25 cellular contexts compared by ENCODE assay signal in the genomic region with DNA sequence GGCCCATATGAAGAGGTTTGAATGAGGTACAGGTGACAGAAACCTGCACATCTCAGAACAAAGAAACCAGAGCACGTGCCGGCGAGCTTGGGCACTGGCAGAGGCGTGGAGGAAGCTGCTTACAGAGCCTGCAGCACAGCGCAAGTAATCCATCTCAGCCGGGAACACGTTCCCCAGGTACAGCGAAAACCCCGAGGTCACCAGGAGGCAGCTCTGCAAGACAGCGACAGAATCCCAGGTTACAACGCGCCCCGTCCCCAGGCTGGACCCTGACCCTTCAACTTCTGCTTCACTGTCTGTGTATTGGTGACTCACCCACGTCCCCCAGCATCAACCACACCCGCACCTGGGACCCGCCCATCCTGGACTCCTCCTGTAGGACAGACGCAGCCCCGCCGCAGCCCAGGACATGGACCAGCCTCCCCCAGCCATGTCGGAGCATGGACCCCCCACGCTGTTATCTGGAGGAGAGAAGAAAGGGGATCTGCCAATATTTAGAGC. TPM values are rescaled to one million over a fixed set of nuclear protein-coding genes. Genes with fewer than 3 reads are reported as not detected.
DNase-seq lines count a peak whose midpoint lies in the region; ATAC-seq and TF ChIP-seq lines count a peak whose summit lies in the region.
"Had no signal": no experiment of that assay in that cellular context is flagged by ENCODE, and none has a peak within 500 bp of the region (broad histone marks: within the 10 kb centered on the region; RNA-seq: fewer than 3 reads in every experiment).

No MANE protein-coding gene starts in this region.

- POLR2A ChIA-PET in MCF 10A (lab: Yijun Ruan, JAX), result interaction anchor here (0.5 to 0.8 kb wide), 4 partner anchors 15 to 203 kb away, joined by 3 to 4 read pairs (median 3); no protein-coding TSS in a partner anchor

- H3K27me3 ChIP-seq in breast epithelium, result peaks cover 0 to 50% of the 10 kb centered on the region in 2 donors
- no peaks in the 10 kb centered on the region for H3K27me3 ChIP-seq in RWPE2 (ENCODE audit: insufficient read depth, poor library complexity, severe bottlenecking)
- H3K27me3 ChIP-seq in WERI-Rb-1 (ENCODE audit: insufficient read depth, low read depth, severe bottlenecking), result no peaks in the 10 kb centered on the region
- peaks cover 10% of the 10 kb centered on the region for H3K27me3 ChIP-seq in left ventricle myocardium inferior (ENCODE audit: low read depth)
- H3K27me3 ChIP-seq: MG63, SJSA1 had no signal

- CTCF ChIA-PET in MCF 10A (lab: Yijun Ruan, JAX), result interaction anchor here (0.5 kb wide), 1 partner anchor 64 kb away, joined by 4 read pairs; no protein-coding TSS in a partner anchor

- H3K4me3 Mint-ChIP-seq in MCF 10A (ENCODE audit: unreplicated experiment) (peak overlapping the region; percentile 55), type B pancreatic cell (peak overlapping the region; percentile 17)
- H3K4me3 Mint-ChIP-seq: activated naive CD4-positive, alpha-beta T cell treated with anti-CD3 and anti-CD28 coated beads for 36 hours; nephron; stimulated activated memory B cell treated with anti-CD40 and anti-IgM and Interleukin-4, amounts not matched to agents 10 μg/mL and 1 μg/mL and 100 μg/mL, for 72 hours had no signal

- H3K36me3 Mint-ChIP-seq in MCF 10A (ENCODE audit: insufficient read depth, unreplicated experiment), result no peaks in the 10 kb centered on the region
- no peaks in the 10 kb centered on the region for H3K36me3 Mint-ChIP-seq in type B pancreatic cell

- H3K4me1 Mint-ChIP-seq in MCF 10A (ENCODE audit: insufficient read depth, unreplicated experiment) (peaks cover 8% of the 10 kb centered on the region), type B pancreatic cell (ENCODE audit: unreplicated experiment) (peaks cover 12% of the 10 kb centered on the region)

- ATAC-seq in RWPE2 (ENCODE audit: low read depth) (peak; percentile 72), HG02678 (IDR thresholded peaks at IDR 0.05; ENCODE audit: unreplicated experiment) (no peak)
- ATAC-seq: gastroesophageal sphincter; stimulated activated memory B cell treated with anti-CD40 and anti-IgM and Interleukin-4, amounts not matched to agents 10 μg/mL and 1 μg/mL and 100 μg/mL, for 72 hours had no signal

- no peaks in the 10 kb centered on the region for H3K4me1 ChIP-seq in breast epithelium
- peaks cover 10% of the 10 kb centered on the region for H3K4me1 ChIP-seq in RWPE2 (ENCODE audit: insufficient read depth, poor library complexity, severe bottlenecking)
- no peaks in the 10 kb centered on the region for H3K4me1 ChIP-seq in left ventricle myocardium inferior
- H3K4me1 ChIP-seq: gastroesophageal sphincter, SJSA1, tibial artery had no signal

- H3K27ac Mint-ChIP-seq in MCF 10A (ENCODE audit: low read depth, unreplicated experiment), result peak overlapping the region; percentile 10
- peak overlapping the region; percentile 41 for H3K27ac Mint-ChIP-seq in type B pancreatic cell
- H3K27ac Mint-ChIP-seq: activated naive CD4-positive, alpha-beta T cell treated with anti-CD3 and anti-CD28 coated beads for 36 hours; nephron; stimulated activated memory B cell treated with anti-CD40 and anti-IgM and Interleukin-4, amounts not matched to agents 10 μg/mL and 1 μg/mL and 100 μg/mL, for 72 hours had no signal

- TF ChIP-seq CTCF in MCF 10A (IDR thresholded peaks at IDR 0.05; ENCODE audit: unreplicated experiment) (no peak), breast epithelium (IDR thresholded peaks at IDR 0.05) (no peak), RWPE2 (IDR thresholded peaks at IDR 0.05; ENCODE audit: poor library complexity, severe bottlenecking) (no peak), type B pancreatic cell (conservative IDR thresholded peaks at IDR 0.05) (no peak), WERI-Rb-1 (IDR thresholded peaks at IDR 0.05; ENCODE audit: low read depth, low read length) (no peak), left ventricle myocardium inferior (IDR thresholded peaks at IDR 0.05; ENCODE audit: borderline replicate concordance) (no peak)

- H3K27me3 Mint-ChIP-seq in MCF 10A (ENCODE audit: insufficient read depth, unreplicated experiment) (no peaks in the 10 kb centered on the region), type B pancreatic cell (peaks cover 13% of the 10 kb centered on the region)

- DNase-seq in MCF 10A (ENCODE audit: unreplicated experiment) (peak; percentile 38), breast epithelium (ENCODE audit: low spot score in 2 of 2) (no peak), RWPE2 (ENCODE audit: low spot score) (no peak), islet precursor cell (peak; percentile 74), type B pancreatic cell (ENCODE audit: extremely low spot score, unreplicated experiment) (no peak), WERI-Rb-1 (no peak), left ventricle myocardium inferior (no peak)
- DNase-seq: activated CD4-positive, alpha-beta T cell treated with anti-CD3 and anti-CD28 coated beads for 4 hours; activated CD8-positive, alpha-beta memory T cell treated with anti-CD3 and anti-CD28 coated beads, Interleukin-2, amount 50 U/mL, for 48 hours; activated naive CD4-positive, alpha-beta T cell treated with anti-CD3 and anti-CD28 coated beads for 36 hours; C1 segment of cervical spinal cord; cortex of kidney; DMS79; MG63; NCI-H187 treated with DMSO at 0.1 percent for 48 hours; NCI-H510A treated with DMSO at 0.1 percent for 48 hours; tibial artery had no signal

- H3K36me3 ChIP-seq in breast epithelium (no peaks in the 10 kb centered on the region), RWPE2 (ENCODE audit: low read depth) (no peaks in the 10 kb centered on the region), WERI-Rb-1 (no peaks in the 10 kb centered on the region), left ventricle myocardium inferior (no peaks in the 10 kb centered on the region)
- H3K36me3 ChIP-seq: gastroesophageal sphincter, MG63, SJSA1, tibial artery had no signal

- no peak for TF ChIP-seq POLR2A in breast epithelium (IDR thresholded peaks at IDR 0.05)

- no peaks in the 10 kb centered on the region for H3K9me3 ChIP-seq in breast epithelium
- H3K9me3 ChIP-seq in RWPE2 (ENCODE audit: severe bottlenecking), result no peaks in the 10 kb centered on the region
- H3K9me3 ChIP-seq in WERI-Rb-1 (ENCODE audit: severe bottlenecking), result no peaks in the 10 kb centered on the region
- no peaks in the 10 kb centered on the region for H3K9me3 ChIP-seq in left ventricle myocardium inferior (replicated peaks)
- H3K9me3 ChIP-seq: gastroesophageal sphincter, MG63, tibial artery had no signal

- peaks cover 8% of the 10 kb centered on the region for H3K9me3 Mint-ChIP-seq in MCF 10A (ENCODE audit: unreplicated experiment)
- no peaks in the 10 kb centered on the region for H3K9me3 Mint-ChIP-seq in type B pancreatic cell
- H3K9me3 Mint-ChIP-seq: nephron had no signal

- H3K4me3 ChIP-seq in breast epithelium (peak overlapping the region in 1 of 3 donors; percentile 7), RWPE2 (ENCODE audit: severe bottlenecking) (no peak overlapping the region), WERI-Rb-1 (ENCODE audit: low read depth, low read length) (no peak overlapping the region), left ventricle myocardium inferior (no peak overlapping the region)
- H3K4me3 ChIP-seq: gastroesophageal sphincter, MG63, SJSA1, tibial artery had no signal

- intact Hi-C loops in MCF 10A (cut with micrococcal nuclease), result no loop called here
- intact Hi-C loops in breast epithelium (cut with DNase I; ENCODE audit: low total_unique reads), result no loop called here
- intact Hi-C loops in left ventricle myocardium inferior (cut with micrococcal nuclease), result no loop called here

- H3K27ac ChIP-seq in breast epithelium (no peak overlapping the region), RWPE2 (ENCODE audit: poor library complexity, severe bottlenecking) (no peak overlapping the region), WERI-Rb-1 (no peak overlapping the region), left ventricle myocardium inferior (replicated peaks) (no peak overlapping the region)
- H3K27ac ChIP-seq: epithelial cell of prostate, gastroesophageal sphincter, SJSA1, tibial artery had no signal

- no TSS peak for BruUV-seq in MCF 10A (replicated peaks; lab: Mats Ljungman, UMichigan)

RNA-seq across cellular contexts. Expression of a gene that starts 2.2 kb away (rescaled TPM):
- total RNA-seq in MCF 10A (2022), result not detected in 2 replicates
- under 1 TPM in 1 of 3 donors, not detected in 2; 0.15 TPM for total RNA-seq in breast epithelium
- total RNA-seq in type B pancreatic cell (ENCODE audit: low replicate concordance), result 0.19 TPM in 1 of 2 replicates, not detected in the other
- 0.66 TPM for total RNA-seq in left ventricle myocardium inferior
- total RNA-seq: lung microvascular endothelial cell had no signal

RNA-seq across cellular contexts. Expression of a gene that starts 6.8 kb away (rescaled TPM):
- total RNA-seq in MCF 10A (2022), result not detected in 2 replicates
- total RNA-seq in breast epithelium, result under 1 TPM; 0.16 to 0.44 (median 0.33) TPM
- total RNA-seq in type B pancreatic cell (ENCODE audit: low replicate concordance), result 0.10 and 0.19 TPM in 2 replicates
- 0.49 TPM for total RNA-seq in left ventricle myocardium inferior
- total RNA-seq: activated naive CD4-positive, alpha-beta T cell treated with anti-CD3 and anti-CD28 coated beads for 36 hours had no signal

RNA-seq across cellular contexts. Expression of a gene that starts 24.9 kb away (rescaled TPM):
- total RNA-seq in MCF 10A (2022) (not detected in 2 replicates), breast epithelium (not detected), type B pancreatic cell (ENCODE audit: low replicate concordance) (not detected in 2 replicates), left ventricle myocardium inferior (not detected)
- total RNA-seq: activated naive CD4-positive, alpha-beta T cell treated with anti-CD3 and anti-CD28 coated beads for 36 hours; astrocyte; gastroesophageal sphincter; lung microvascular endothelial cell; SJSA1 had no signal

Comparison
In these comparisons a context has a peak if more than half of its experiments do, and no peak if none do; other contexts are left out.
1. DNase-seq: peak in MCF 10A (single experiment) and islet precursor cell (single experiment); none in breast epithelium (0 of 2), RWPE2 (single experiment), type B pancreatic cell (single experiment), WERI-Rb-1 (single experiment) and left ventricle myocardium inferior (single experiment).